ENCODE assay signal across 18 cellular contexts in the genomic region with DNA sequence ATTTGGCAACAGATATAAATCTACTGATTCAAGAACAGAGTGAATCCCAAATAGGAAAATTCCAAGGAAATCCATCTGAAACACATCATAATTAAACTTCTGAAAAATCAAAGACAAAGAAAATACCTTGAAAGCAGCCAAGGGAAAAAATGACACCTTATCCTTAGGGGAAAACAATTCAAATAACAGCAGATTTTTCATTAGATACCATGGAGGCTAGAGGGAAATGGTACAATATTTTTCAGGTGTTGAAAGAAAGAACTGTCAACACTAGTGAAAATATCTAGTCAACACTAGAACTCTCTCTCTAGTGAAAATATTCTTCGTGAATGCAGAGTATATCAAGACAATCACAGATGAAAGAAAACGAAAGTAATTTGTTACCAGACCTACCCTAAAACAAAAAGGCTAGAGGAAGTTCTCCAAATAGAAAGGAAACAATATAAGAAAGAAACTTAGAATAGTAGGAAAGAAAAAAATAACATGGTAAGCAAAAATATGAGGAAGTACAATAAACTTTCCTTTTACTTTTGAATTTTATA. TPM values are rescaled to one million over a fixed set of nuclear protein-coding genes. Genes with fewer than 3 reads are reported as not detected.
DNase-seq lines count a peak whose midpoint lies in the region; ATAC-seq and FAIRE-seq lines count a peak whose summit lies in the region.
"Had no signal": no experiment of that assay in that cellular context is flagged by ENCODE, and none has a peak within 500 bp of the region (broad histone marks: within the 10 kb centered on the region; RNA-seq: fewer than 3 reads in every experiment).

No MANE protein-coding gene starts in this region.

- H3K36me3 Mint-ChIP-seq in activated naive CD4-positive, alpha-beta T cell treated with anti-CD3 and anti-CD28 coated beads, Interleukin-2, amount 10 ng/mL, durations not matched to agents 7 days and 5 days = peaks cover 13% of the 10 kb centered on the region
- no peaks in the 10 kb centered on the region for H3K36me3 Mint-ChIP-seq in CD4-positive, alpha-beta memory T cell
- no peaks in the 10 kb centered on the region for H3K36me3 Mint-ChIP-seq in T-cell

- peak overlapping the region; percentile 82 for H3K27ac Mint-ChIP-seq in activated naive CD4-positive, alpha-beta T cell treated with anti-CD3 and anti-CD28 coated beads, Interleukin-2, amount 10 ng/mL, durations not matched to agents 7 days and 5 days
- H3K27ac Mint-ChIP-seq in CD4-positive, alpha-beta memory T cell = peak overlapping the region; percentile 8 to 78 (median 43)
- peak overlapping the region; percentile 88 to 90 for H3K27ac Mint-ChIP-seq in T-cell

- H3K27me3 Mint-ChIP-seq in activated naive CD4-positive, alpha-beta T cell treated with anti-CD3 and anti-CD28 coated beads, Interleukin-2, amount 10 ng/mL, durations not matched to agents 7 days and 5 days = peaks cover 9% of the 10 kb centered on the region
- no peaks in the 10 kb centered on the region for H3K27me3 Mint-ChIP-seq in CD4-positive, alpha-beta memory T cell
- no peaks in the 10 kb centered on the region for H3K27me3 Mint-ChIP-seq in T-cell

- DNase-seq in activated naive CD4-positive, alpha-beta T cell treated with anti-CD3 and anti-CD28 coated beads, Interleukin-2, amount 10 ng/mL, durations not matched to agents 7 days and 5 days = no peak
- no peak for DNase-seq in activated naive CD4-positive, alpha-beta T cell (lab: John Stamatoyannopoulos, UW)
- peak in 4 of 5 donors; percentile 46 to 67 (median 59) for DNase-seq in CD4-positive, alpha-beta memory T cell
- DNase-seq in T-cell = no peak
- no peak for DNase-seq in frontal cortex (ENCODE audit: low spot score in 2 of 2)
- no peak for DNase-seq in medulla oblongata (ENCODE audit: extremely low spot score)
- DNase-seq in LoVo (ENCODE audit: low spot score) = no peak
- DNase-seq: ACHN, COR-L47, NCI-H1436, NCI-H2029 treated with DMSO at 0.1 percent for 48 hours, NCI-H510A, NCI-H82, Peyer's patch, Right ventricle myocardium superior had no signal

- peak overlapping the region; percentile 9 for H3K27ac ChIP-seq in CD4-positive, alpha-beta memory T cell (ENCODE audit: low read depth, low read length)
- H3K27ac ChIP-seq: Peyer's patch had no signal

- H3K4me3 Mint-ChIP-seq in activated naive CD4-positive, alpha-beta T cell treated with anti-CD3 and anti-CD28 coated beads, Interleukin-2, amount 10 ng/mL, durations not matched to agents 7 days and 5 days = no peak overlapping the region
- peak overlapping the region in 7 of 8 donors; percentile 4 to 61 (median 36) for H3K4me3 Mint-ChIP-seq in CD4-positive, alpha-beta memory T cell
- H3K4me3 Mint-ChIP-seq in T-cell = peak overlapping the region; percentile 3 to 19 (median 4)

- no peaks in the 10 kb centered on the region for H3K27me3 ChIP-seq in CD4-positive, alpha-beta memory T cell (ENCODE audit: insufficient read depth, low read length)
- H3K27me3 ChIP-seq: Peyer's patch had no signal

- H3K9me3 Mint-ChIP-seq in activated naive CD4-positive, alpha-beta T cell treated with anti-CD3 and anti-CD28 coated beads, Interleukin-2, amount 10 ng/mL, durations not matched to agents 7 days and 5 days = peaks cover 26% of the 10 kb centered on the region
- H3K9me3 Mint-ChIP-seq in CD4-positive, alpha-beta memory T cell = peaks cover 2 to 27% (median 14%) of the 10 kb centered on the region in 8 donors
- peaks cover 0 to 17% (median 13%) of the 10 kb centered on the region in 3 donors for H3K9me3 Mint-ChIP-seq in T-cell

- no peaks in the 10 kb centered on the region for H3K36me3 ChIP-seq in CD4-positive, alpha-beta memory T cell (ENCODE audit: insufficient read depth, low read length)
- H3K36me3 ChIP-seq: Peyer's patch had no signal

- intact Hi-C loops in CD4-positive, alpha-beta memory T cell (cut with micrococcal nuclease) = no loop called here

- POLR2A ChIA-PET in CD4-positive, alpha-beta memory T cell (lab: Charles Lee; ENCODE audit: partially characterized antibody) = no interaction called here
- POLR2A ChIA-PET in T-cell (lab: Charles Lee) = no interaction called here

- H3K9me3 ChIP-seq in CD4-positive, alpha-beta memory T cell (ENCODE audit: control insufficient read depth in 1 of 2, low read length in 2 of 2) = no peaks in the 10 kb centered on the region
- H3K9me3 ChIP-seq: Peyer's patch had no signal

- no peak overlapping the region for H3K4me3 ChIP-seq in CD4-positive, alpha-beta memory T cell (ENCODE audit: low read length in 2 of 2)
- H3K4me3 ChIP-seq: Peyer's patch had no signal

- peaks cover 32% of the 10 kb centered on the region for H3K4me1 ChIP-seq in CD4-positive, alpha-beta memory T cell (ENCODE audit: insufficient read depth, low read length)
- H3K4me1 ChIP-seq: Peyer's patch had no signal

- peak; percentile 70 to 96 (median 86) for ATAC-seq in T-cell (replicated peaks in 1 of 4)
- ATAC-seq in GM18519 (IDR thresholded peaks at IDR 0.05; ENCODE audit: low FRiP score, unreplicated experiment) = no peak

- FAIRE-seq in frontal cortex (lab: Jason Lieb, UNC) = peak; percentile 26

- H3K4me1 Mint-ChIP-seq in activated naive CD4-positive, alpha-beta T cell treated with anti-CD3 and anti-CD28 coated beads, Interleukin-2, amount 10 ng/mL, durations not matched to agents 7 days and 5 days = peaks cover 38% of the 10 kb centered on the region
- peaks cover 19 to 42% (median 33%) of the 10 kb centered on the region in 4 donors for H3K4me1 Mint-ChIP-seq in CD4-positive, alpha-beta memory T cell
- peaks cover 43 to 55% (median 51%) of the 10 kb centered on the region in 3 donors for H3K4me1 Mint-ChIP-seq in T-cell

- CTCF ChIA-PET in activated naive CD4-positive, alpha-beta T cell treated with anti-CD3 and anti-CD28 coated beads, Interleukin-2, amount 10 ng/mL, durations not matched to agents 7 days and 5 days (lab: Charles Lee) = no interaction called here
- CTCF ChIA-PET in CD4-positive, alpha-beta memory T cell (lab: Charles Lee; ENCODE audit: partially characterized antibody) = interaction anchor here (1.0 to 8.1 kb wide), 2 partner anchors 15 to 109 kb away, joined by 4 to 83 read pairs; no protein-coding TSS in a partner anchor
- CTCF ChIA-PET in T-cell (lab: Charles Lee) = no interaction called here

RNA-seq across cellular contexts. Expression of a gene that starts 5.7 kb away (rescaled TPM):
- 10 to 100 TPM in 1 of 2 experiments, 1 to 10 TPM in 1; 9.4 to 10.7 TPM for total RNA-seq in CD4-positive, alpha-beta memory T cell
- polyA plus RNA-seq in CD4-positive, alpha-beta memory T cell = 10 to 100 TPM; 17.3 to 24.9 TPM
- total RNA-seq in T-cell (10 to 100 TPM in 1 of 5 donors, 1 to 10 TPM in 4; 7.4 to 11.8 (median 9.2) TPM), frontal cortex (13.9 TPM)
- total RNA-seq: LHCN-M2 had no signal

RNA-seq across cellular contexts. Expression of a gene that starts 51.1 kb away (rescaled TPM):
- total RNA-seq in CD4-positive, alpha-beta memory T cell = not detected
- polyA plus RNA-seq in CD4-positive, alpha-beta memory T cell = under 1 TPM in 1 of 2 donors, not detected in 1; 0.14 TPM
- not detected for total RNA-seq in T-cell
- total RNA-seq in frontal cortex = not detected
- total RNA-seq: H4, LHCN-M2, Right ventricle myocardium superior had no signal

Comparison
In these comparisons a context has a peak if more than half of its experiments do, and no peak if none do; other contexts are left out.
1. DNase-seq: peak in CD4-positive, alpha-beta memory T cell (4 of 5); none in activated naive CD4-positive, alpha-beta T cell treated with anti-CD3 and anti-CD28 coated beads, Interleukin-2, amount 10 ng/mL, durations not matched to agents 7 days and 5 days (single experiment), activated naive CD4-positive, alpha-beta T cell (0 of 4), T-cell (0 of 34), frontal cortex (0 of 2), medulla oblongata (single experiment) and LoVo (single experiment).
2. Peak in every context shown above with its lines, with median percentiles within 50 percentile points of each other: H3K27ac Mint-ChIP-seq.